In genomic region chr9:66068451-66068989, GRCh38 we compare ENCODE assay signal across 7 cellular contexts.
A peak's percentile ranks its signal among the peaks of the same experiment; 100 is the strongest.
DNase-seq lines count a peak whose midpoint lies in the region; ATAC-seq, FAIRE-seq and TF ChIP-seq lines count a peak whose summit lies in the region.
"Not testable (repeated sequence)": the region's sequence is repeated elsewhere in the genome, so short reads cannot be mapped to it uniquely, and the experiment has no call there.

No MANE protein-coding gene starts in this region.

- intact Hi-C loops in mammary epithelial cell (cut with micrococcal nuclease): not testable (repeated sequence)

- H3K4me1 ChIP-seq in mammary epithelial cell (ENCODE audit: insufficient read depth, low read length); right atrium auricular region; upper lobe of left lung: not testable (repeated sequence)

- in situ Hi-C loops in mammary epithelial cell (cut with MboI; ENCODE audit: low sequenced_read_pairs in 2 of 2): not testable (repeated sequence)

- not testable (repeated sequence) for H3K36me3 Mint-ChIP-seq in stimulated activated memory B cell treated with anti-CD40 and anti-IgM and Interleukin-4, amounts not matched to agents 10 μg/mL and 1 μg/mL and 100 μg/mL, for 72 hours

- not testable (repeated sequence) for TF ChIP-seq CTCF in mammary epithelial cell (conservative IDR thresholded peaks at IDR 0.05 in 1 of 2, IDR thresholded peaks at IDR 0.05 in 1 of 2; ENCODE audit: extremely low read depth in 1 of 2, insufficient read depth in 1 of 2, low read depth in 1 of 2, low read length in 2 of 2); right atrium auricular region (IDR thresholded peaks at IDR 0.05); upper lobe of left lung (IDR thresholded peaks at IDR 0.05)

- TF ChIP-seq POLR2A in upper lobe of left lung (IDR thresholded peaks at IDR 0.05): not testable (repeated sequence)

- not testable (repeated sequence) for H3K9me3 Mint-ChIP-seq in stimulated activated memory B cell treated with anti-CD40 and anti-IgM and Interleukin-4, amounts not matched to agents 10 μg/mL and 1 μg/mL and 100 μg/mL, for 72 hours

- not testable (repeated sequence) for H3K79me2 ChIP-seq in mammary epithelial cell (ENCODE audit: insufficient read depth, low read length)

- H3K9ac ChIP-seq in mammary epithelial cell (ENCODE audit: insufficient read depth, low read length): not testable (repeated sequence)

- dilution Hi-C loops in mammary epithelial cell (cut with HindIII; ENCODE audit: low sequenced_read_pairs): not testable (repeated sequence)

- H3K4me1 Mint-ChIP-seq in stimulated activated memory B cell treated with anti-CD40 and anti-IgM and Interleukin-4, amounts not matched to agents 10 μg/mL and 1 μg/mL and 100 μg/mL, for 72 hours: not testable (repeated sequence)

- H3K27ac ChIP-seq in mammary epithelial cell (ENCODE audit: insufficient read depth, low read depth, low read length); right atrium auricular region; upper lobe of left lung: not testable (repeated sequence)

- not testable (repeated sequence) for H3K27me3 ChIP-seq in mammary epithelial cell (ENCODE audit: insufficient read depth, low read length); right atrium auricular region; upper lobe of left lung

- not testable (repeated sequence) for H2AFZ ChIP-seq in mammary epithelial cell (ENCODE audit: low read depth, low read length)

- CTCF ChIA-PET in mammary epithelial cell (lab: Charles Lee; ENCODE audit: low non-redundant PET): not testable (repeated sequence)

- H3K36me3 ChIP-seq in mammary epithelial cell (ENCODE audit: insufficient read depth, low read length); right atrium auricular region; upper lobe of left lung: not testable (repeated sequence)

- FAIRE-seq in RCC 7860 (lab: Jason Lieb, UNC): not testable (repeated sequence)

- not testable (repeated sequence) for TF ChIP-seq EP300 in upper lobe of left lung (IDR thresholded peaks at IDR 0.05)

- H4K20me1 ChIP-seq in mammary epithelial cell (ENCODE audit: insufficient read depth, low read length): not testable (repeated sequence)

- not testable (repeated sequence) for H3K4me3 ChIP-seq in mammary epithelial cell (replicated peaks in 1 of 3; ENCODE audit: insufficient read depth in 1 of 3, low read depth in 2 of 3, low read length in 3 of 3); right atrium auricular region; upper lobe of left lung

- H3K4me2 ChIP-seq in mammary epithelial cell (ENCODE audit: insufficient read depth, low read depth, low read length): not testable (repeated sequence)

- 81% methylated on average over 3 of the region's 4 CpGs for WGBS in mammary epithelial cell (ENCODE audit: low coverage, missing lambda C conversion rate)
- WGBS in upper lobe of left lung, 2 donors: 85 to 88% methylated on average over 2 to 3 of the region's 4 CpGs

- H3K27me3 Mint-ChIP-seq in stimulated activated memory B cell treated with anti-CD40 and anti-IgM and Interleukin-4, amounts not matched to agents 10 μg/mL and 1 μg/mL and 100 μg/mL, for 72 hours: not testable (repeated sequence)

- not testable (repeated sequence) for H3K9me3 ChIP-seq in mammary epithelial cell (replicated peaks; ENCODE audit: insufficient read depth, low read length); right atrium auricular region; upper lobe of left lung

- not testable (repeated sequence) for H3K4me3 Mint-ChIP-seq in stimulated activated memory B cell treated with anti-CD40 and anti-IgM and Interleukin-4, amounts not matched to agents 10 μg/mL and 1 μg/mL and 100 μg/mL, for 72 hours

- not testable (repeated sequence) for H3K27ac Mint-ChIP-seq in stimulated activated memory B cell treated with anti-CD40 and anti-IgM and Interleukin-4, amounts not matched to agents 10 μg/mL and 1 μg/mL and 100 μg/mL, for 72 hours

- BruUV-seq in mammary epithelial cell (replicated peaks; lab: Mats Ljungman, UMichigan): not testable (repeated sequence)

- DNase-seq in LoVo (ENCODE audit: low spot score) (peak; percentile 0), RCC 7860 (ENCODE audit: low spot score) (peak; percentile 0), mammary epithelial cell (peak; percentile 0), right atrium auricular region (ENCODE audit: low spot score) (peak; percentile 57), kidney tubule cell (ENCODE audit: low spot score) (peak; percentile 0)
- DNase-seq in upper lobe of left lung: not testable (repeated sequence)

- ATAC-seq in stimulated activated memory B cell treated with anti-CD40 and anti-IgM and Interleukin-4, amounts not matched to agents 10 μg/mL and 1 μg/mL and 100 μg/mL, for 72 hours: peak; percentile 43
- peak; percentile 19 to 50 for ATAC-seq in upper lobe of left lung (ENCODE audit: low FRiP score in 2 of 2)
